Comparison of ENCODE assay signal across 8 cellular contexts in genomic region chr19:12796146-12797071, GRCh38. TPM values are rescaled to one million over a fixed set of nuclear protein-coding genes. Genes with fewer than 3 reads are reported as not detected.
DNase-seq lines count a peak whose midpoint lies in the region; ATAC-seq and TF ChIP-seq lines count a peak whose summit lies in the region.

No MANE protein-coding gene starts in this region.

- H3K27me3 ChIP-seq in GM06990 (replicated peaks; ENCODE audit: control insufficient read depth, insufficient read depth, low read length) (no peaks in the 10 kb centered on the region), right cardiac atrium (ENCODE audit: control insufficient read depth, insufficient read depth) (no peaks in the 10 kb centered on the region)

- ATAC-seq in right cardiac atrium, result peak; percentile 10

- H3K9me3 ChIP-seq in right cardiac atrium (ENCODE audit: control insufficient read depth, low read length), result no peaks in the 10 kb centered on the region

- WGBS in right cardiac atrium, result 10% methylated on average over 18 of the region's 18 CpGs

- peak overlapping the region; percentile 13 for H3K27ac ChIP-seq in right cardiac atrium (ENCODE audit: low read length)

- no peaks in the 10 kb centered on the region; the same call in 1 of the 2 replicates for H3K36me3 ChIP-seq in GM06990 (ENCODE audit: control insufficient read depth, insufficient read depth, low read length)

- intact Hi-C loops in right cardiac atrium (cut with DNase I), result loop anchor here in 1 of 4 donors (2.0 kb wide), 1 partner anchor 20 kb away; no protein-coding TSS in a partner anchor

- H3K4me1 ChIP-seq in right cardiac atrium (ENCODE audit: control insufficient read depth, insufficient read depth, low read length), result peaks cover 5% of the 10 kb centered on the region

- DNase-seq in GM06990 (ENCODE audit: extremely low read depth, insufficient read length) (peak; percentile 62), NCI-H146 (lab: John Stamatoyannopoulos, UW) (peak; percentile 90), T-helper 1 cell (peak; percentile 47 to 82 (median 62)), anterior cingulate cortex (lab: John Stamatoyannopoulos, UW) (peak in 55 of 58 donors; percentile 13 to 79 (median 56)), right cardiac atrium (peak; percentile 79 to 85 (median 82)), renal cortical epithelial cell (ENCODE audit: low read depth) (peak; percentile 68), 8988T (no peak), middle frontal gyrus (ENCODE audit: extremely low spot score, low spot score) (no peak)

- TF ChIP-seq CTCF in GM06990 (IDR thresholded peaks at IDR 0.05; ENCODE audit: insufficient read depth, low read length, poor library complexity, severe bottlenecking), result peak; percentile 86

- H3K4me3 ChIP-seq in GM06990 (replicated peaks; ENCODE audit: low read depth, low read length) (peak overlapping the region; percentile 22; the same call in 1 of the 2 replicates), right cardiac atrium (ENCODE audit: low read length) (no peak overlapping the region)

RNA-seq across cellular contexts. Expression of gene JUNB, which starts 5.1 kb away (rescaled TPM):
- total RNA-seq in right cardiac atrium (100 to 1,000 TPM in 1 of 4 donors, 10 to 100 TPM in 3; 29.9 to 209 (median 51.9) TPM), renal cortical epithelial cell (120 and 130 TPM in 2 replicates)
- polyA plus RNA-seq in right cardiac atrium, result 156 TPM

RNA-seq across cellular contexts. Expression of gene PRDX2, which starts 5.2 kb away (rescaled TPM):
- total RNA-seq in right cardiac atrium, result 100 to 1,000 TPM; 595 to 772 (median 666) TPM
- polyA plus RNA-seq in right cardiac atrium, result 834 TPM
- 215 and 236 TPM in 2 replicates for total RNA-seq in renal cortical epithelial cell

RNA-seq across cellular contexts. Expression of gene THSD8, which starts 5.5 kb away (rescaled TPM):
- 1 to 10 TPM; 2.2 to 3.6 (median 3.0) TPM for total RNA-seq in right cardiac atrium
- polyA plus RNA-seq in right cardiac atrium, result 2.5 TPM
- total RNA-seq in renal cortical epithelial cell, result not detected in 2 replicates

RNA-seq across cellular contexts. Expression of gene RNASEH2A, which starts 10.0 kb away (rescaled TPM):
- 1 to 10 TPM; 2.6 to 4.6 (median 3.7) TPM for total RNA-seq in right cardiac atrium
- polyA plus RNA-seq in right cardiac atrium, result 3.5 TPM
- 7.7 and 19.6 TPM in 2 replicates for total RNA-seq in renal cortical epithelial cell

RNA-seq across cellular contexts. Expression of gene HOOK2, which starts 21.1 kb away (rescaled TPM):
- total RNA-seq in right cardiac atrium (10 to 100 TPM in 2 of 4 donors, 1 to 10 TPM in 2; 9.3 to 22.9 (median 13.4) TPM), renal cortical epithelial cell (19.6 and 30.8 TPM in 2 replicates)
- polyA plus RNA-seq in right cardiac atrium, result 18.0 TPM

Comparison
In these comparisons a context has a peak if more than half of its experiments do, and no peak if none do; other contexts are left out.
1. DNase-seq: peak in GM06990 (single experiment), NCI-H146 (single experiment), T-helper 1 cell (5 of 5), anterior cingulate cortex (55 of 58), right cardiac atrium (3 of 3) and renal cortical epithelial cell (single experiment); none in 8988T (single experiment) and middle frontal gyrus (single experiment).